In genomic region chr12:96194901-96195844, GRCh38 we compare ENCODE assay signal across 8 cellular contexts. TPM values are rescaled to one million over a fixed set of nuclear protein-coding genes. Genes with fewer than 3 reads are reported as not detected.
DNase-seq lines count a peak whose midpoint lies in the region; ATAC-seq, FAIRE-seq and TF ChIP-seq lines count a peak whose summit lies in the region.

No MANE protein-coding gene starts in this region.

- H3K36me3 ChIP-seq in HUES48 (ENCODE audit: control insufficient read depth, insufficient read depth, low read length) (no peaks in the 10 kb centered on the region), GM12878 (ENCODE audit: control insufficient read depth in 2 of 2, insufficient read depth in 2 of 2, low read length in 1 of 2) (no peaks in the 10 kb centered on the region), iPS-15b (ENCODE audit: control insufficient read depth, insufficient read depth, low read length) (no peaks in the 10 kb centered on the region)

- TSS peak; percentile 92 for BruUV-seq in GM12878 (replicated peaks; lab: Mats Ljungman, UMichigan)

- no peaks in the 10 kb centered on the region for H3K9me3 ChIP-seq in HUES48 (ENCODE audit: control insufficient read depth, insufficient read depth, low read length)
- H3K9me3 ChIP-seq in GM12878 (replicated peaks; ENCODE audit: control insufficient read depth, insufficient read depth, low read length) = no peaks in the 10 kb centered on the region; the same call in 2 of the 3 replicates
- no peaks in the 10 kb centered on the region for H3K9me3 ChIP-seq in iPS-15b (ENCODE audit: control insufficient read depth, insufficient read depth, low read length)

- SMC1A ChIA-PET in GM12878 (lab: Charles Lee; ENCODE audit: uncharacterized antibody, unreplicated experiment) = interaction anchor here (1.1 to 1.7 kb wide), 2 partner anchors 16 to 128 kb away, joined by 3 to 17 read pairs; no protein-coding TSS in a partner anchor

- peak overlapping the region; percentile 62 for H2AFZ ChIP-seq in GM12878 (ENCODE audit: control insufficient read depth, low read depth, low read length)

- H3K79me2 ChIP-seq in GM12878 (ENCODE audit: control insufficient read depth, insufficient read depth, low read length) = peaks cover 3% of the 10 kb centered on the region; the same call in 1 of the 2 replicates

- peak overlapping the region; percentile 89 for H3K4me3 ChIP-seq in HUES48 (ENCODE audit: low read depth, low read length)
- H3K4me3 ChIP-seq in GM12878 = peak overlapping the region; percentile 98
- H3K4me3 ChIP-seq in iPS-15b (ENCODE audit: low read depth, low read length) = peak overlapping the region; percentile 85
- H3K4me3 ChIP-seq in skin epidermis = peak overlapping the region; percentile 58 to 94 (median 79)

- FAIRE-seq in GM12878 (lab: Jason Lieb, UNC) = peak; percentile 96

- H3K27me3 ChIP-seq in HUES48 (ENCODE audit: control insufficient read depth, insufficient read depth, low read length) (peaks cover 20% of the 10 kb centered on the region), GM12878 (replicated peaks in 1 of 2; ENCODE audit: control insufficient read depth in 2 of 2, insufficient read depth in 2 of 2, low read length in 1 of 2) (peaks cover 1 to 2% of the 10 kb centered on the region in 2 experiments; a peak in 3 of 4 replicates), iPS-15b (ENCODE audit: control insufficient read depth, insufficient read depth, low read length) (peaks cover 11% of the 10 kb centered on the region)

- 2% methylated on average over 49 of the region's 58 CpGs for WGBS in GM12878 (ENCODE audit: insufficient coverage, insufficient replicate concordance, low lambda C conversion rate, missing lambda C conversion rate)

- H3K27ac ChIP-seq in HUES48 (ENCODE audit: low read depth, low read length) (peak overlapping the region; percentile 84), GM12878 (ENCODE audit: control insufficient read depth, insufficient read depth) (peak overlapping the region; percentile 72), skin epidermis (peak overlapping the region; percentile 69 to 100 (median 92))

- H4K20me1 ChIP-seq in GM12878 (ENCODE audit: control insufficient read depth, insufficient read depth) = no peaks in the 10 kb centered on the region

- TF ChIP-seq POLR2A in GM12878 (IDR thresholded peaks at IDR 0.05; ENCODE audit: low read depth, low read length) = peak; percentile 33; the same call in 1 of the 2 replicates

- intact Hi-C loops in GM12878 (cut with micrococcal nuclease; ENCODE audit: unreplicated experiment) = loop anchor here (5.0 kb wide), 1 partner anchor 207 kb away; the partner anchor contains the start of gene CDK17

- POLR2A ChIA-PET in GM12878 (lab: Charles Lee) = interaction anchor here (1.1 kb wide), 1 partner anchor 307 kb away, joined by 5 read pairs; no protein-coding TSS in a partner anchor

- peak; percentile 75 to 79; a peak in 3 of 4 replicates for TF ChIP-seq EP300 in GM12878 (IDR thresholded peaks at IDR 0.05; ENCODE audit: borderline replicate concordance in 1 of 2, control insufficient read depth in 1 of 2, low read depth in 2 of 2, low read length in 2 of 2)

- peak overlapping the region; percentile 93 for H3K4me2 ChIP-seq in GM12878 (ENCODE audit: control insufficient read depth, insufficient read depth)

- ATAC-seq in GM21526 (IDR thresholded peaks at IDR 0.05; ENCODE audit: low FRiP score, unreplicated experiment) (peak; percentile 82), GM12878 (peak; percentile 80), omental fat pad (ENCODE audit: low FRiP score) (no peak)

- in situ Hi-C loops in GM12878 (cut with MboI) = no loop called here

- RAD21 ChIA-PET in GM12878 (lab: Charles Lee; ENCODE audit: unreplicated experiment) = interaction anchor here (1.0 to 1.6 kb wide), 5 partner anchors 20 to 322 kb away, joined by 3 to 14 read pairs (median 5); no protein-coding TSS in a partner anchor

- TF ChIP-seq CTCF in GM12878 (IDR thresholded peaks at IDR 0.05 in 2 of 3, conservative IDR thresholded peaks at IDR 0.05 in 1 of 3; ENCODE audit: control insufficient read depth in 2 of 3, extremely low read depth in 1 of 3, insufficient read depth in 1 of 3, low read depth in 3 of 3, low read length in 3 of 3) (no peak), omental fat pad (IDR thresholded peaks at IDR 0.05) (no peak)

- H3K9ac ChIP-seq in HUES48 (ENCODE audit: low read depth, low read length) (peak overlapping the region; percentile 66), GM12878 (ENCODE audit: control insufficient read depth, insufficient read depth, low read length) (peak overlapping the region; percentile 69), iPS-15b (ENCODE audit: low read depth, low read length) (peak overlapping the region; percentile 47)

- CTCF ChIA-PET in GM12878 (lab: Yijun Ruan, JAX) = interaction anchor here (0.8 to 1.8 kb wide), 3 partner anchors 20 to 154 kb away, joined by 3 to 12 read pairs (median 4); no protein-coding TSS in a partner anchor

- H3K4me1 ChIP-seq in HUES48 (ENCODE audit: control insufficient read depth, insufficient read depth, low read length) (peaks cover 12% of the 10 kb centered on the region), GM12878 (ENCODE audit: control insufficient read depth, insufficient read depth, low read length) (peaks cover 29% of the 10 kb centered on the region), iPS-15b (ENCODE audit: control insufficient read depth, insufficient read depth, low read length) (peaks cover 2% of the 10 kb centered on the region)

- 0 out of 2 replicates have a peak, but pooled peaks have one; percentile 2 for TF ChIP-seq RAD21 in GM12878 (IDR thresholded peaks at IDR 0.05; ENCODE audit: insufficient read depth, low read depth, low read length)

- DNase-seq in Daoy (ENCODE audit: low read depth) = peak; percentile 91
- peak; percentile 59 for DNase-seq in T-helper 9 cell
- DNase-seq in GM12878 (ENCODE audit: low read depth, low spot score) = peak; percentile 80
- DNase-seq in omental fat pad (ENCODE audit: low spot score) = no peak

TF ChIP-seq in GM12878, 131 proteins besides CTCF, POLR2A, EP300 and RAD21 (continues in another document):
- TF ChIP-seq BCL11A (IDR thresholded peaks at IDR 0.05; ENCODE audit: low read depth, low read length) = peak; percentile 96
- peak; percentile 48; the same call in 1 of the 2 replicates for TF ChIP-seq TCF7 (IDR thresholded peaks at IDR 0.05; ENCODE audit: borderline replicate concordance)
- TF ChIP-seq RUNX3 (IDR thresholded peaks at IDR 0.05; ENCODE audit: low read length) = peak; percentile 89
- no peak for TF ChIP-seq MYC (IDR thresholded peaks at IDR 0.05; ENCODE audit: insufficient read depth, insufficient read length, insufficient replicate concordance, low read length, severe bottlenecking)
- TF ChIP-seq MEF2A (IDR thresholded peaks at IDR 0.05; ENCODE audit: insufficient read depth, low read depth, low read length) = peak; percentile 84
- peak; percentile 50; the same call in 1 of the 2 replicates for TF ChIP-seq TBL1XR1 (IDR thresholded peaks at IDR 0.05; ENCODE audit: low read depth, low read length)
- TF ChIP-seq ZNF24 (IDR thresholded peaks at IDR 0.05) = no peak
- no peak for TF ChIP-seq EZH2 (IDR thresholded peaks at IDR 0.05; ENCODE audit: borderline replicate concordance, control insufficient read depth, low read depth, low read length)
- peak; percentile 49; the same call in 1 of the 2 replicates for TF ChIP-seq YY1 (IDR thresholded peaks at IDR 0.05; ENCODE audit: low read depth, low read length)
- TF ChIP-seq, protein P1, sequence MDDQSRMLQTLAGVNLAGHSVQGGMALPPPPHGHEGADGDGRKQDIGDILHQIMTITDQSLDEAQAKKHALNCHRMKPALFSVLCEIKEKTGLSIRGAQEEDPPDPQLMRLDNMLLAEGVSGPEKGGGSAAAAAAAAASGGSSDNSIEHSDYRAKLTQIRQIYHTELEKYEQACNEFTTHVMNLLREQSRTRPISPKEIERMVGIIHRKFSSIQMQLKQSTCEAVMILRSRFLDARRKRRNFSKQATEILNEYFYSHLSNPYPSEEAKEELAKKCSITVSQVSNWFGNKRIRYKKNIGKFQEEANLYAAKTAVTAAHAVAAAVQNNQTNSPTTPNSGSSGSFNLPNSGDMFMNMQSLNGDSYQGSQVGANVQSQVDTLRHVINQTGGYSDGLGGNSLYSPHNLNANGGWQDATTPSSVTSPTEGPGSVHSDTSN (IDR thresholded peaks at IDR 0.05; ENCODE audit: insufficient replicate concordance, low read depth, low read length) = peak; percentile 84
- TF ChIP-seq SP1 (IDR thresholded peaks at IDR 0.05; ENCODE audit: low read depth, low read length) = peak; percentile 46

RNA-seq across cellular contexts. Expression of gene ELK3, which starts 1.0 kb away (rescaled TPM):
- 26.0 and 27.4 TPM in 2 replicates for total RNA-seq in Daoy (2014; rRNA removed; shearing (Covaris generic))
- total RNA-seq in GM12878 (2013; cell fraction: nucleolus; rRNA removed) = 3.1 and 3.6 TPM in 2 replicates
- total RNA-seq in GM12878 (2014; rRNA removed) (0.56 and 0.98 TPM in 2 replicates), GM12878 (2014; rRNA removed; fragmentation: Illumina TruSeq; extraction: Trizol) (0.69 and 0.89 TPM in 2 replicates), GM12878 (2021) (0.96 and 1.2 TPM in 2 replicates), omental fat pad (10 to 100 TPM; 22.4 to 69.7 (median 37.9) TPM)
- 0.62 TPM for polyA plus RNA-seq in GM12878 (2011; ENCODE audit: low read depth)
- polyA plus RNA-seq in GM12878 (2011; rRNA removed) (4.8 and 5.3 TPM in 2 replicates), GM12878 (2014; fragmentation: Illumina TruSeq; extraction: Trizol) (0.92 and 0.98 TPM in 2 replicates), GM12878 (2014; fragmentation: Nextera tagmentation; extraction: Ambion mirVana) (under 1 TPM; 0.37 to 0.68 TPM), GM12878 (2014; rRNA removed) (0.47 and 1.2 TPM in 2 replicates), GM12878 (2016; fragmentation: Nextera tagmentation; extraction: Ambion mirVana) (under 1 TPM; 0.68 to 0.87 TPM)
- 4.2 and 5.4 TPM in 2 replicates for polyA plus RNA-seq in GM12878 (2011; cell fraction: cytosol; rRNA removed)
- 3.6 and 4.2 TPM in 2 replicates for polyA plus RNA-seq in GM12878 (2011; cell fraction: nucleus; rRNA removed)
- polyA plus RNA-seq in GM12878 (2012) = 1.4 and 1.5 TPM in 2 replicates
- polyA minus RNA-seq in GM12878 (2011; rRNA and poly(A)+ RNA removed) = 5.6 and 8.0 TPM in 2 replicates
- 2.0 and 5.4 TPM in 2 replicates for polyA minus RNA-seq in GM12878 (2011; cell fraction: cytosol; rRNA and poly(A)+ RNA removed)
- polyA minus RNA-seq in GM12878 (2011; cell fraction: nucleus; rRNA and poly(A)+ RNA removed) = 1.9 and 5.4 TPM in 2 replicates
